Comparison of ENCODE assay signal across 10 cellular contexts in the genomic region with DNA sequence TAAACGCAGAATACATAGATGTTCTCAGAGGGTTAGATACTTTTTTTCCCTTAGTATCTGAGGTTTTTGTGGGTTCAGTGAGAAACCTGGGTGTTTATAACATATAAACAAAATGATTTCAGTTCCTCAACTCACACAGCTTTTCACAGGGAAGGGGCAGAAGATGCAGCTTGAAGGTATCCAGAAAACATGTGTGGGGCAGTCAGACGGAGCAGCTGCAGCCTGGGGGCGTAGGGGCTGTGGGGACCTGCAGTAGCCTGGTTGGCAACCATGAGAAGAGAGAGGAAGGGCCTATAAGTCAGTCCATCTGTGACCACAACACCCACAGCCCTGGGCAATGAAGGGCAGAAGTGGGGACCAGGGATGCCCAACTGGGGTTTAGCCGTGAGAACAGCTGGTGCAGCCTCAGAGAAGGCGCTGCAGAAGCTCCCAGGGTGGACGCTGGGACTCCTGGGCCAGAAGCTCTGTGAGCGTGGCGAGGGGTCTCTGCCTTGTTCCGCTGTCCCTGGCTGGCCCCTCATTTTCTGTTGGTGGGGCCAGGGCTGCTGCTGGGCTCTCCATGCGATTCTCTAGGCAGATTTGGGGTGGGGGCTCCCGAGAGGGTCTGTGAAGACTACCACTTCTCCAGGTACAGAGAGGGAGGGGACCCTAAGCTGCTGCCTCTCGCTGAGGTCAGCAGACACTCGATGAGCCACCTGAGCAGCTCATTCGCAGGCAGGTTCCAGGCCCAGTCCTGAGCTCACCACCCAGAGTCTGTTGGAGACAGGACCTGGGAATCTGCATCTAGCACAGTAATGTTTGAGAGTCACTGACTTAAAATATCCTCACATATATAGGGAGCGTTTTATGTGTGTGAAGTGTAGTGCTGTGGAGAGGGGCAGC.
DNase-seq lines count a peak whose midpoint lies in the region; ATAC-seq and TF ChIP-seq lines count a peak whose summit lies in the region.
"Had no signal": no experiment of that assay in that cellular context is flagged by ENCODE, and none has a peak within 500 bp of the region (broad histone marks: within the 10 kb centered on the region; RNA-seq: fewer than 3 reads in every experiment).

No MANE protein-coding gene starts in this region.

- H3K36me3 ChIP-seq in esophagus muscularis mucosa, result no peaks in the 10 kb centered on the region

- H3K9me3 ChIP-seq in esophagus muscularis mucosa, result no peaks in the 10 kb centered on the region

- H3K4me1 ChIP-seq in esophagus muscularis mucosa, result no peaks in the 10 kb centered on the region

- intact Hi-C loops in esophagus muscularis mucosa (cut with DNase I), result no loop called here

- peak; percentile 45 for ATAC-seq in GM18498 (IDR thresholded peaks at IDR 0.05; ENCODE audit: unreplicated experiment)
- peak; percentile 31 for ATAC-seq in GM21360 (IDR thresholded peaks at IDR 0.05; ENCODE audit: unreplicated experiment)
- peak; percentile 37 for ATAC-seq in HG03139 (IDR thresholded peaks at IDR 0.05; ENCODE audit: unreplicated experiment)

- 93% methylated on average over 10 of the region's 15 CpGs for WGBS in esophagus muscularis mucosa

- H3K4me3 ChIP-seq in esophagus muscularis mucosa (no peak overlapping the region), foreskin fibroblast (ENCODE audit: low read depth in 1 of 2, low read length in 2 of 2) (no peak overlapping the region)

- TF ChIP-seq CTCF in esophagus muscularis mucosa (IDR thresholded peaks at IDR 0.05), result no peak
- no peak for TF ChIP-seq CTCF in foreskin fibroblast (IDR thresholded peaks at IDR 0.05; ENCODE audit: low read depth, low read length)

- TF ChIP-seq POLR2A in esophagus muscularis mucosa (IDR thresholded peaks at IDR 0.05; ENCODE audit: low read depth), result no peak

- DNase-seq in esophagus muscularis mucosa (ENCODE audit: extremely low spot score), result peak; percentile 68
- no peak for DNase-seq in foreskin fibroblast
- DNase-seq in inferior parietal cortex (ENCODE audit: extremely low spot score), result no peak
- DNase-seq in AG08395 (ENCODE audit: low spot score), result no peak
- DNase-seq in activated gamma-delta T cell (lab: John Stamatoyannopoulos, UW), result no peak
- DNase-seq: IMR-90, nephron progenitor cell had no signal

- no peak for TF ChIP-seq EP300 in esophagus muscularis mucosa (IDR thresholded peaks at IDR 0.05)

- no peak overlapping the region for H3K27ac ChIP-seq in esophagus muscularis mucosa (replicated peaks in 1 of 4)

- no peaks in the 10 kb centered on the region for H3K27me3 ChIP-seq in esophagus muscularis mucosa
